In genomic region chr1:160671603-160672002, GRCh38 we compare ENCODE assay signal across 25 cellular contexts. TPM values are rescaled to one million over a fixed set of nuclear protein-coding genes. Genes with fewer than 3 reads are reported as not detected.
"Had no signal": no experiment of that assay in that cellular context is flagged by ENCODE, and none has a peak within 500 bp of the region (broad histone marks: within the 10 kb centered on the region; RNA-seq: fewer than 3 reads in every experiment).

No MANE protein-coding gene starts in this region.

- H3K4me3 ChIP-seq: cardiac muscle cell, esophagus muscularis mucosa, heart right ventricle, mucosa of descending colon, neural progenitor cell, prostate gland, tibial nerve had no signal

- H3K4me2 ChIP-seq: neural progenitor cell had no signal

- H3K27me3 Mint-ChIP-seq: activated naive CD8-positive, alpha-beta T cell treated with anti-CD3 and anti-CD28 coated beads for 36 hours; dendritic cell treated with granulocyte-macrophage colony-stimulating factor and Interleukin-4, amounts not matched to agents 40 ng/mL and 50 ng/mL, for 4 days; memory B cell; naive B cell; stimulated activated naive CD8-positive, alpha-beta T cell treated with anti-CD3 and anti-CD28 coated beads, Interleukin-15, Interleukin-2, amounts not matched to agents 100 ng/mL and 50 ng/mL, for 24 hours had no signal

- H3K36me3 ChIP-seq: cardiac muscle cell, esophagus muscularis mucosa, heart right ventricle, neural progenitor cell, prostate gland, tibial nerve had no signal

- H3K9ac ChIP-seq: neural progenitor cell had no signal

- H3K36me3 Mint-ChIP-seq: neural progenitor cell had no signal

- H3K4me1 ChIP-seq: prostate gland had no signal

- DNase-seq: activated CD4-positive, alpha-beta T cell treated with anti-CD3 and anti-CD28 coated beads for 4 hours; activated CD8-positive, alpha-beta T cell treated with anti-CD3 and anti-CD28 coated beads, Interleukin-2, amount 10 ng/mL, durations not matched to agents 7 days and 5 days; activated effector memory CD4-positive, alpha-beta T cell treated with Interleukin-2 at 50 U/mL for 16 hours; activated naive CD8-positive, alpha-beta T cell treated with anti-CD3 and anti-CD28 coated beads for 36 hours; activated T-cell treated with anti-CD3 and anti-CD28 coated beads, Interleukin-2, amount 50 U/mL, for 4 hours; amniotic stem cell; effector CD8-positive, alpha-beta T cell; heart right ventricle; mucosa of descending colon; naive B cell; right cardiac atrium; T-helper 2 cell had no signal

- H3K27me3 ChIP-seq: neural progenitor cell, tibial nerve had no signal

- H3K27ac ChIP-seq: cardiac muscle cell, esophagus muscularis mucosa, neural progenitor cell, prostate gland, tibial nerve, VCaP had no signal

- H3K9me3 Mint-ChIP-seq: activated T-cell treated with anti-CD3 and anti-CD28 coated beads, Interleukin-2, amount 50 U/mL, for 4 hours; neural progenitor cell had no signal

- H3K4me3 Mint-ChIP-seq: activated CD8-positive, alpha-beta T cell treated with anti-CD3 and anti-CD28 coated beads, Interleukin-2, amount 10 ng/mL, durations not matched to agents 7 days and 5 days; activated naive CD8-positive, alpha-beta T cell treated with anti-CD3 and anti-CD28 coated beads for 36 hours; activated T-cell treated with anti-CD3 and anti-CD28 coated beads, Interleukin-2, amount 50 U/mL, for 4 hours; dendritic cell treated with granulocyte-macrophage colony-stimulating factor and Interleukin-4, amounts not matched to agents 40 ng/mL and 50 ng/mL, for 4 days; memory B cell; naive B cell; neural progenitor cell; stimulated activated naive CD8-positive, alpha-beta T cell treated with anti-CD3 and anti-CD28 coated beads, Interleukin-15, Interleukin-2, amounts not matched to agents 100 ng/mL and 50 ng/mL, for 24 hours had no signal

- H2AFZ ChIP-seq: neural progenitor cell had no signal

- H3K27ac Mint-ChIP-seq: activated CD8-positive, alpha-beta T cell treated with anti-CD3 and anti-CD28 coated beads, Interleukin-2, amount 10 ng/mL, durations not matched to agents 7 days and 5 days; activated naive CD8-positive, alpha-beta T cell treated with anti-CD3 and anti-CD28 coated beads for 36 hours; memory B cell; neural progenitor cell had no signal

- H3K4me1 Mint-ChIP-seq: neural progenitor cell had no signal

- ATAC-seq: activated CD8-positive, alpha-beta T cell treated with anti-CD3 and anti-CD28 coated beads, Interleukin-2, amount 10 ng/mL, durations not matched to agents 7 days and 5 days; activated T-cell treated with anti-CD3 and anti-CD28 coated beads, Interleukin-2, amount 50 U/mL, for 4 hours; heart right ventricle; mucosa of descending colon; right cardiac atrium had no signal

- H3K9me3 ChIP-seq: mucosa of descending colon, prostate gland had no signal

RNA-seq across cellular contexts. Expression of gene SLAMF1, which starts 24.8 kb away (rescaled TPM):
- total RNA-seq: cardiac muscle cell, chondrocyte, endothelial cell of umbilical vein, osteocyte, skeletal muscle tissue had no signal
- polyA plus RNA-seq: cardiac muscle cell, endothelial cell of umbilical vein had no signal

RNA-seq across cellular contexts. Expression of gene CD48, which starts 40.0 kb away (rescaled TPM):
- total RNA-seq: cardiac muscle cell, chondrocyte, endothelial cell of umbilical vein, osteocyte had no signal
- polyA plus RNA-seq: cardiac muscle cell, endothelial cell of umbilical vein had no signal
